Comparison of ENCODE assay signal across 10 cellular contexts in the genomic region with DNA sequence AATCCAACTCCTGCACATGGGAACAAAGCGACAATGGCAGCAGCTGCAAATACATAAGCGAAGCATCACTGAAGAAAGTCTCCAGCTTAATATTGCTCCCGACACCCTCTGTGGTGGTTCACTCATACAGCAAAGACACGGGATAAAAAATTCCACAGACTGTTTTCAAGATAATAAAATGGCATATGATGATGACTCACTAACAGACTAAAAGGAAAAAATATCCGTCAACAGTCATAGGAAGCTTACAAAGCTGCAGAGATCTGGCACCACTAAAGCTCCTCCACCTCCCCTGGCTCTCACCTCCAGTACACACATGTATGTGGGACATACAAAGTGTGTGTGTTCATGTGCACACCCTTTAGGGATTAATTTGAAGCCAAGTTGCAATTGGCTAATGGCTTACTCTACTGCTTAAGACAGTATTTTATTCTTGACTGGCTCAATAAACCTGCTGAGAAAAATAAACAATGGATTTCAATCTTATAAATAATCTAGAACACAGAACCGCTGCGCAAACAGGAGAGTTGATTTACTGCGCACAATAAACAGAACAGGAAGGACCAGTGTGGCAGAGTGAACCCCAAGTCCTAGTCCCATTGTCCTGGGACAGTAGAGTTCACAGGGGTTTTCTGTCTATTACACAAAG.
A peak's percentile ranks its signal among the peaks of the same experiment; 100 is the strongest.
DNase-seq lines count a peak whose midpoint lies in the region; ATAC-seq and TF ChIP-seq lines count a peak whose summit lies in the region.
"Had no signal": no experiment of that assay in that cellular context is flagged by ENCODE, and none has a peak within 500 bp of the region (broad histone marks: within the 10 kb centered on the region; RNA-seq: fewer than 3 reads in every experiment).

No MANE protein-coding gene starts in this region.

- no peak overlapping the region for H2BK120ac ChIP-seq in mesendoderm (ENCODE audit: low read depth, low read length)

- H3K18ac ChIP-seq in mesendoderm (ENCODE audit: low read length), result no peak overlapping the region

- CTCF ChIA-PET in A673 (lab: Charles Lee), result no interaction called here
- CTCF ChIA-PET in PC-3 (lab: Charles Lee), result interaction anchor here (0.6 kb wide), 1 partner anchor 77 kb away, joined by 3 read pairs; no protein-coding TSS in a partner anchor

- H3K27ac ChIP-seq in A673 (ENCODE audit: low read depth, low read length, poor library complexity, severe bottlenecking) (peak overlapping the region; percentile 27), PC-3 (ENCODE audit: low read length) (peak overlapping the region; percentile 81), mesendoderm (ENCODE audit: low read depth, low read length) (no peak overlapping the region)

- no peak overlapping the region for H4K5ac ChIP-seq in mesendoderm (ENCODE audit: low read length)

- H2AK5ac ChIP-seq in mesendoderm (ENCODE audit: low read length), result no peak overlapping the region

- no peak overlapping the region for H2BK5ac ChIP-seq in mesendoderm (ENCODE audit: low read length)

- H3K79me1 ChIP-seq in mesendoderm (ENCODE audit: low read length), result peaks cover 28% of the 10 kb centered on the region

- peak; percentile 61 for ATAC-seq in PC-3
- ATAC-seq in GM18858 (IDR thresholded peaks at IDR 0.05; ENCODE audit: unreplicated experiment), result no peak

- H3K79me2 ChIP-seq in PC-3 (ENCODE audit: low read length), result peaks cover 67% of the 10 kb centered on the region
- peaks cover 47% of the 10 kb centered on the region for H3K79me2 ChIP-seq in mesendoderm (ENCODE audit: control insufficient read depth, insufficient read depth, low read length)

- POLR2A ChIA-PET in A673 (lab: Charles Lee; ENCODE audit: low non-redundant PET), result no interaction called here
- POLR2A ChIA-PET in PC-3 (lab: Charles Lee; ENCODE audit: unreplicated experiment), result no interaction called here

- TF ChIP-seq CTCF in A673 (conservative IDR thresholded peaks at IDR 0.05; ENCODE audit: low read depth, low read length), result no peak
- 0 out of 2 replicates have a peak, but pooled peaks have one; percentile 18 for TF ChIP-seq CTCF in PC-3 (conservative IDR thresholded peaks at IDR 0.05; ENCODE audit: low read depth, low read length)

- H3K36me3 ChIP-seq in A673 (ENCODE audit: insufficient read depth, low read length, poor library complexity, severe bottlenecking) (no peaks in the 10 kb centered on the region), PC-3 (ENCODE audit: low read depth, low read length) (peaks cover 23% of the 10 kb centered on the region), mesendoderm (ENCODE audit: control insufficient read depth, insufficient read depth, low read length) (no peaks in the 10 kb centered on the region)

- H3K4me2 ChIP-seq in PC-3 (ENCODE audit: low read length) (peak overlapping the region; percentile 34), mesendoderm (ENCODE audit: low read length) (no peak overlapping the region)

- H3K23ac ChIP-seq in mesendoderm (ENCODE audit: low read length), result no peak overlapping the region

- H3K9ac ChIP-seq in PC-3 (ENCODE audit: low read length), result peak overlapping the region; percentile 39
- no peak overlapping the region for H3K9ac ChIP-seq in mesendoderm (ENCODE audit: low read length)

- intact Hi-C loops in A673 (cut with micrococcal nuclease; ENCODE audit: unreplicated experiment), result no loop called here
- intact Hi-C loops in PC-3 (cut with micrococcal nuclease), result loop anchor here (1.0 kb wide), 1 partner anchor 15 kb away; no protein-coding TSS in a partner anchor

- no peaks in the 10 kb centered on the region for H3K9me2 ChIP-seq in PC-3 (replicated peaks; ENCODE audit: low read length)

- H3K56ac ChIP-seq in mesendoderm (ENCODE audit: low read length), result no peak overlapping the region

- no peak overlapping the region for H2BK15ac ChIP-seq in mesendoderm (replicated peaks; ENCODE audit: low read depth)

- H3K4me3 ChIP-seq in A673 (ENCODE audit: low read depth, low read length, poor library complexity, severe bottlenecking), result no peak overlapping the region
- no peak overlapping the region for H3K4me3 ChIP-seq in PC-3 (ENCODE audit: low read length)
- no peak overlapping the region for H3K4me3 ChIP-seq in mesendoderm (ENCODE audit: low read length)

- DNase-seq in A673 (ENCODE audit: low spot score) (peak; percentile 61), PC-3 (peak; percentile 72), epidermal melanocyte (ENCODE audit: insufficient read length, low spot score) (peak; percentile 50), myocyte (ENCODE audit: low read depth) (peak; percentile 92), mesendoderm (no peak)
- no peak for DNase-seq in activated CD4-positive, alpha-beta T cell treated with anti-CD3 and anti-CD28 coated beads, Interleukin-2, amount 50 U/mL, for 1 hour
- no peak for DNase-seq in stimulated activated naive CD4-positive, alpha-beta T cell treated with Interleukin-2 at 50 U/mL for 16 hours (lab: John Stamatoyannopoulos, UW)
- DNase-seq: DND-41, SIG-M5 had no signal

- no CpG with 5 or more reads among the region's 8 CpGs for WGBS in mesendoderm (ENCODE audit: extremely low coverage, insufficient coverage, low lambda C conversion rate)

- H3K4me1 ChIP-seq in A673 (ENCODE audit: insufficient read depth, low read length, poor library complexity, severe bottlenecking) (peaks cover 88% of the 10 kb centered on the region), PC-3 (ENCODE audit: insufficient read depth, low read length) (peaks cover 58% of the 10 kb centered on the region), mesendoderm (ENCODE audit: control insufficient read depth, low read depth, low read length) (peaks cover 13% of the 10 kb centered on the region)

- H4K20me1 ChIP-seq in PC-3 (ENCODE audit: low read length), result no peaks in the 10 kb centered on the region

- H3K4ac ChIP-seq in mesendoderm (ENCODE audit: low read depth, low read length), result no peak overlapping the region

- BruUV-seq in A673 (replicated peaks; lab: Mats Ljungman, UMichigan), result no TSS peak
- no TSS peak for BruUV-seq in PC-3 (replicated peaks; lab: Mats Ljungman, UMichigan)

- no peak overlapping the region for H4K8ac ChIP-seq in mesendoderm (ENCODE audit: low read depth, low read length)

- no peaks in the 10 kb centered on the region for H3K27me3 ChIP-seq in A673 (replicated peaks; ENCODE audit: insufficient read depth, low read depth, low read length, poor library complexity)
- H3K27me3 ChIP-seq in PC-3 (ENCODE audit: low read length), result no peaks in the 10 kb centered on the region
- no peaks in the 10 kb centered on the region for H3K27me3 ChIP-seq in mesendoderm (ENCODE audit: insufficient read depth, low read length, poor library complexity)

- H2AFZ ChIP-seq in PC-3 (ENCODE audit: low read length), result no peak overlapping the region

- H3K9me3 ChIP-seq in A673 (ENCODE audit: low read depth, low read length, poor library complexity, severe bottlenecking) (no peaks in the 10 kb centered on the region), PC-3 (ENCODE audit: low read length) (no peaks in the 10 kb centered on the region)

- H3F3A ChIP-seq in PC-3 (ENCODE audit: low read length, unreplicated experiment), result no peaks in the 10 kb centered on the region

Comparison
In these comparisons a context has a peak if more than half of its experiments do, and no peak if none do; other contexts are left out.
1. DNase-seq: peak in A673 (single experiment), PC-3 (single experiment), epidermal melanocyte (single experiment) and myocyte (single experiment); none in activated CD4-positive, alpha-beta T cell treated with anti-CD3 and anti-CD28 coated beads, Interleukin-2, amount 50 U/mL, for 1 hour (single experiment), mesendoderm (single experiment) and stimulated activated naive CD4-positive, alpha-beta T cell treated with Interleukin-2 at 50 U/mL for 16 hours (single experiment).